In genomic region chr12:2609020-2609419, GRCh38 we compare ENCODE assay signal across 20 cellular contexts.
A peak's percentile ranks its signal among the peaks of the same experiment; 100 is the strongest.
DNase-seq lines count a peak whose midpoint lies in the region; ATAC-seq and TF ChIP-seq lines count a peak whose summit lies in the region.
"Had no signal": no experiment of that assay in that cellular context is flagged by ENCODE, and none has a peak within 500 bp of the region (broad histone marks: within the 10 kb centered on the region; RNA-seq: fewer than 3 reads in every experiment).

No MANE protein-coding gene starts in this region.

- ATAC-seq in HG02852 (IDR thresholded peaks at IDR 0.05; ENCODE audit: unreplicated experiment): no peak
- ATAC-seq in stimulated activated naive CD8-positive, alpha-beta T cell treated with anti-CD3 and anti-CD28 coated beads, Interleukin-15, amount 100 ng/mL, for 72 hours: no peak
- ATAC-seq: A549, HepG2 had no signal

- peaks cover 14% of the 10 kb centered on the region for H3K4me1 Mint-ChIP-seq in stimulated activated naive CD8-positive, alpha-beta T cell treated with anti-CD3 and anti-CD28 coated beads, Interleukin-15, amount 100 ng/mL, for 72 hours

- no peak overlapping the region for H3K4me3 Mint-ChIP-seq in stimulated activated naive CD8-positive, alpha-beta T cell treated with anti-CD3 and anti-CD28 coated beads, Interleukin-15, amount 100 ng/mL, for 72 hours
- H3K4me3 Mint-ChIP-seq: CD4-positive, alpha-beta T cell had no signal

- H3K27ac ChIP-seq in BLaER1 treated with 17β-estradiol and CSF1 and Interleukin-3, amounts not matched to agents 10 nM and 100 nM: no peak overlapping the region
- H3K27ac ChIP-seq in sigmoid colon: peak overlapping the region in 2 of 4 donors; percentile 8 to 14
- H3K27ac ChIP-seq: A549, Peyer's patch had no signal

- intact Hi-C loops in head of caudate nucleus (cut with DNase I) (no loop called here), sigmoid colon (cut with DNase I) (no loop called here)

- H3K27me3 Mint-ChIP-seq in stimulated activated naive CD8-positive, alpha-beta T cell treated with anti-CD3 and anti-CD28 coated beads, Interleukin-15, amount 100 ng/mL, for 72 hours: peaks cover 56% of the 10 kb centered on the region

- no peak for TF ChIP-seq CTCF in sigmoid colon (IDR thresholded peaks at IDR 0.05)

- H3K9ac ChIP-seq in BLaER1 treated with 17β-estradiol and CSF1 and Interleukin-3, amounts not matched to agents 10 nM and 100 nM: no peak overlapping the region; a peak in 1 of 22 replicates

- WGBS in sigmoid colon, 2 donors: 54 to 77% methylated on average over 12 of the region's 12 CpGs

- H3K36me3 ChIP-seq in BLaER1 treated with 17β-estradiol and CSF1 and Interleukin-3, amounts not matched to agents 10 nM and 100 nM: no peaks in the 10 kb centered on the region
- peaks cover 50 to 98% (median 61%) of the 10 kb centered on the region in 4 donors for H3K36me3 ChIP-seq in sigmoid colon
- H3K36me3 ChIP-seq: Peyer's patch had no signal

- no peak for TF ChIP-seq POLR2A in sigmoid colon (IDR thresholded peaks at IDR 0.05)

- H3K27ac Mint-ChIP-seq in stimulated activated naive CD8-positive, alpha-beta T cell treated with anti-CD3 and anti-CD28 coated beads, Interleukin-15, amount 100 ng/mL, for 72 hours: no peak overlapping the region
- H3K27ac Mint-ChIP-seq: CD4-positive, alpha-beta T cell had no signal

- no peaks in the 10 kb centered on the region for H3K27me3 ChIP-seq in BLaER1 treated with 17β-estradiol and CSF1 and Interleukin-3, amounts not matched to agents 10 nM and 100 nM
- H3K27me3 ChIP-seq in sigmoid colon: no peaks in the 10 kb centered on the region
- H3K27me3 ChIP-seq: Peyer's patch had no signal

- H3K9me3 ChIP-seq in BLaER1 treated with 17β-estradiol and CSF1 and Interleukin-3, amounts not matched to agents 10 nM and 100 nM (replicated peaks in 1 of 11): 0 out of 22 replicates have a peak, but pooled peaks cover 0 to 4% (median 0%) of the 10 kb centered on the region in 11 experiments
- no peaks in the 10 kb centered on the region for H3K9me3 ChIP-seq in sigmoid colon
- H3K9me3 ChIP-seq: A549, Peyer's patch had no signal

- H3K4me2 ChIP-seq in BLaER1 treated with 17β-estradiol and CSF1 and Interleukin-3, amounts not matched to agents 10 nM and 100 nM: peak overlapping the region in 8 of 11 experiments; percentile 13 to 52 (median 33); a peak in 13 of 22 replicates
- H3K4me2 ChIP-seq: A549 had no signal

- no peaks in the 10 kb centered on the region for H3K9me3 Mint-ChIP-seq in stimulated activated naive CD8-positive, alpha-beta T cell treated with anti-CD3 and anti-CD28 coated beads, Interleukin-15, amount 100 ng/mL, for 72 hours
- H3K9me3 Mint-ChIP-seq: CD4-positive, alpha-beta T cell had no signal

- H3K4me1 ChIP-seq in BLaER1 treated with 17β-estradiol and CSF1 and Interleukin-3, amounts not matched to agents 10 nM and 100 nM: peaks cover 16 to 25% (median 19%) of the 10 kb centered on the region in 10 experiments
- peaks cover 0 to 16% (median 12%) of the 10 kb centered on the region in 4 donors for H3K4me1 ChIP-seq in sigmoid colon
- H3K4me1 ChIP-seq: Peyer's patch had no signal

- no peak for TF ChIP-seq EP300 in sigmoid colon (IDR thresholded peaks at IDR 0.05)

- DNase-seq in NCI-H226 (peak; percentile 53), head of caudate nucleus (peak; percentile 33 to 90 (median 67)), sigmoid colon (peak; percentile 44), DMS53 treated with DMSO at 0.1 percent for 48 hours (lab: John Stamatoyannopoulos, UW; ENCODE audit: unreplicated experiment) (no peak)
- no peak for DNase-seq in stimulated activated naive CD8-positive, alpha-beta T cell treated with anti-CD3 and anti-CD28 coated beads, Interleukin-15, amount 100 ng/mL, for 72 hours
- no peak for DNase-seq in activated CD4-positive, alpha-beta T cell treated with anti-CD3 and anti-CD28 coated beads, Interleukin-2, amount 50 U/mL, for 4 hours
- DNase-seq: Calu3; CD4-positive, alpha-beta T cell; DMS79; GF-D8; GOT3; NCI-H1417 treated with DMSO at 0.1 percent for 48 hours; NCI-H2029 treated with DMSO at 0.1 percent for 48 hours; NCI-H510A treated with DMSO at 0.1 percent for 48 hours; Peyer's patch; SHP77 had no signal

- H4K20me1 ChIP-seq in BLaER1 treated with 17β-estradiol and CSF1 and Interleukin-3, amounts not matched to agents 10 nM and 100 nM: no peaks in the 10 kb centered on the region

- no peak overlapping the region for H3K4me3 ChIP-seq in BLaER1 treated with 17β-estradiol and CSF1 and Interleukin-3, amounts not matched to agents 10 nM and 100 nM
- H3K4me3 ChIP-seq in sigmoid colon: no peak overlapping the region
- H3K4me3 ChIP-seq: A549, Peyer's patch had no signal

Comparison
In these comparisons a context has a peak if more than half of its experiments do, and no peak if none do; other contexts are left out.
1. DNase-seq: peak in NCI-H226 (single experiment), head of caudate nucleus (42 of 42) and sigmoid colon (single experiment); none in DMS53 treated with DMSO at 0.1 percent for 48 hours (single experiment), stimulated activated naive CD8-positive, alpha-beta T cell treated with anti-CD3 and anti-CD28 coated beads, Interleukin-15, amount 100 ng/mL, for 72 hours (0 of 2) and activated CD4-positive, alpha-beta T cell treated with anti-CD3 and anti-CD28 coated beads, Interleukin-2, amount 50 U/mL, for 4 hours (0 of 2).